Comparison of ENCODE assay signal across 8 cellular contexts in the genomic region with DNA sequence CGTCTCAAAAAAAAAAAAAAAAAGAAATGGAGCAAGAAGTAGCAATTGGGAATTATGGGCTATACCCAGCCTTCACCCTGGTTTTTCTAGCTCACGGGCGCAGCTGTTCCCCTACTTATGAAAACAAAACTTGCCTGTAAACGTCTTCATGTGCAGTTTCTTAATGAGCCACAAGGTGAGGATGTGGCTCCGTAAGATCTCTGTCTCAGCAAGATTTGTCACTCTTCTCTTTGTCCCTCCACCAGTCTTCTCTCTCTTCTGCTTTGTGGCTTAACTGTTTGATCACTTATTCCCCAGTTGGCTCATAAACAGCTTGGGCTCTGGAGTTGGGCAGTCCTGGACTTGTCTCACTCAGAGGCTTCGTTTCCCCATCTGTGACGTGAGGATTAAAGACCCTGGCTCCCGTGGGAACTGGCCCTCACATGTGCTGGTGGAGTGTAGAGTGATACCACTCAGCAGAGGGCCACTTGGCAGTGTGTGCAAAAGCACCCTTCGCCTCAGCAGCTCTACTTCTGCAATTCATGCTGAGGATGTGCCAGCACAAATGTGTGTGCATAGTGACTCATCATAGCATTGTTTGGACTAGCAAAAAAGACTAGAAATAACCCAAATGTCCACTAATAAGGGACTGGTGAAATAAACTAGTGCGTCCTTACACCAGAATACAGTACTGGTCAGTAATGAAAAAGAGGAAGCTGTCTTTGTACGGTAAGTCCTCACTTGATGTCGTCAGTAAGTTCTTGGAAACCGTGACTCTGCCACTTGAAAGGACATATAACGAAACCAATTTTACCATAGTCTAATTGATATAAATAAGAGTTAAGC. TPM values are rescaled to one million over a fixed set of nuclear protein-coding genes. Genes with fewer than 3 reads are reported as not detected.
DNase-seq lines count a peak whose midpoint lies in the region; ATAC-seq, FAIRE-seq and TF ChIP-seq lines count a peak whose summit lies in the region.

No MANE protein-coding gene starts in this region.

- no peaks in the 10 kb centered on the region for H3K9me3 Mint-ChIP-seq in activated naive CD4-positive, alpha-beta T cell treated with anti-CD3 and anti-CD28 coated beads, Interleukin-2, amount 10 ng/mL, durations not matched to agents 7 days and 5 days

- intact Hi-C loops in ovary (cut with DNase I): loop anchor here in 3 of 4 donors (2.0 to 10.0 kb wide), 3 partner anchors 64 to 122 kb away; no protein-coding TSS in a partner anchor

- H3K4me1 ChIP-seq in ovary (ENCODE audit: insufficient read depth): peaks cover 8% of the 10 kb centered on the region

- 20 to 27% (median 26%) methylated on average over 14 of the region's 14 CpGs for WGBS in ovary, 3 donors

- no peaks in the 10 kb centered on the region for H3K9me3 ChIP-seq in ovary

- TF ChIP-seq CTCF in D721Med (IDR thresholded peaks at IDR 0.05; ENCODE audit: insufficient read depth, missing control alignments) (peak; percentile 69), ovary (IDR thresholded peaks at IDR 0.05) (peak; percentile 35 to 86 (median 62))

- CTCF ChIA-PET in activated naive CD4-positive, alpha-beta T cell treated with anti-CD3 and anti-CD28 coated beads, Interleukin-2, amount 10 ng/mL, durations not matched to agents 7 days and 5 days (lab: Charles Lee): interaction anchor here (0.6 to 4.0 kb wide), 31 partner anchors 8 to 509 kb away, joined by 3 to 55 read pairs (median 4); a partner anchor contains a TSS

- no peak overlapping the region for H3K4me3 Mint-ChIP-seq in activated naive CD4-positive, alpha-beta T cell treated with anti-CD3 and anti-CD28 coated beads, Interleukin-2, amount 10 ng/mL, durations not matched to agents 7 days and 5 days

- TF ChIP-seq POLR2A in ovary (IDR thresholded peaks at IDR 0.05): no peak

- peak overlapping the region in 1 of 2 donors; percentile 52 for H3K27ac ChIP-seq in ovary

- DNase-seq in D721Med (ENCODE audit: insufficient read length, low spot score): peak; percentile 38
- DNase-seq in GM19239 (ENCODE audit: insufficient read length, low spot score): peak; percentile 53
- peak; percentile 66 for DNase-seq in NCI-H82 treated with DMSO at 0.1 percent for 48 hours (lab: John Stamatoyannopoulos, UW; ENCODE audit: unreplicated experiment)
- peak; percentile 69 for DNase-seq in activated naive CD4-positive, alpha-beta T cell treated with anti-CD3 and anti-CD28 coated beads, Interleukin-2, amount 10 ng/mL, durations not matched to agents 7 days and 5 days
- peak; percentile 72 for DNase-seq in globus pallidus (ENCODE audit: low spot score)
- DNase-seq in ovary: peak; percentile 53 to 65 (median 58)
- no peak for DNase-seq in NCI-H1105 (lab: John Stamatoyannopoulos, UW)

- no peaks in the 10 kb centered on the region for H3K27me3 Mint-ChIP-seq in activated naive CD4-positive, alpha-beta T cell treated with anti-CD3 and anti-CD28 coated beads, Interleukin-2, amount 10 ng/mL, durations not matched to agents 7 days and 5 days

- H3K4me3 ChIP-seq in ovary: no peak overlapping the region

- H3K36me3 ChIP-seq in ovary: no peaks in the 10 kb centered on the region

- H3K27me3 ChIP-seq in ovary: no peaks in the 10 kb centered on the region

- TF ChIP-seq EP300 in ovary (IDR thresholded peaks at IDR 0.05): no peak

- no peak for FAIRE-seq in D721Med (lab: Jason Lieb, UNC)
- FAIRE-seq in GM19239 (lab: Jason Lieb, UNC): peak; percentile 93

- H3K36me3 Mint-ChIP-seq in activated naive CD4-positive, alpha-beta T cell treated with anti-CD3 and anti-CD28 coated beads, Interleukin-2, amount 10 ng/mL, durations not matched to agents 7 days and 5 days: peaks cover under 1% of the 10 kb centered on the region

- ATAC-seq in HG03175 (IDR thresholded peaks at IDR 0.05; ENCODE audit: unreplicated experiment): peak; percentile 86

- no peak overlapping the region for H3K27ac Mint-ChIP-seq in activated naive CD4-positive, alpha-beta T cell treated with anti-CD3 and anti-CD28 coated beads, Interleukin-2, amount 10 ng/mL, durations not matched to agents 7 days and 5 days

- H3K4me1 Mint-ChIP-seq in activated naive CD4-positive, alpha-beta T cell treated with anti-CD3 and anti-CD28 coated beads, Interleukin-2, amount 10 ng/mL, durations not matched to agents 7 days and 5 days: peaks cover 38% of the 10 kb centered on the region

RNA-seq across cellular contexts. Expression of a gene that starts 8.7 kb away (rescaled TPM):
- 10 to 100 TPM; 13.7 to 31.6 (median 29.9) TPM for total RNA-seq in ovary
- 10 to 100 TPM; 18.2 to 25.4 TPM for polyA plus RNA-seq in ovary
